Comparison of ENCODE assay signal across 16 cellular contexts in genomic region chr15:65006876-65007275, GRCh38. TPM values are rescaled to one million over a fixed set of nuclear protein-coding genes. Genes with fewer than 3 reads are reported as not detected.
DNase-seq lines count a peak whose midpoint lies in the region; ATAC-seq and TF ChIP-seq lines count a peak whose summit lies in the region.
"Had no signal": no experiment of that assay in that cellular context is flagged by ENCODE, and none has a peak within 500 bp of the region (broad histone marks: within the 10 kb centered on the region; RNA-seq: fewer than 3 reads in every experiment).

No MANE protein-coding gene starts in this region.

- H3K27ac ChIP-seq in RWPE2 (ENCODE audit: poor library complexity, severe bottlenecking) (no peak overlapping the region), foreskin keratinocyte (no peak overlapping the region), mesendoderm (ENCODE audit: low read depth, low read length) (no peak overlapping the region)
- H3K27ac ChIP-seq: 22Rv1, BLaER1 had no signal

- peaks cover 46% of the 10 kb centered on the region for H3K36me3 ChIP-seq in RWPE2 (ENCODE audit: low read depth)
- H3K36me3 ChIP-seq in mesendoderm (ENCODE audit: control insufficient read depth, insufficient read depth, low read length) = no peaks in the 10 kb centered on the region

- H3K79me2 ChIP-seq in mesendoderm (ENCODE audit: control insufficient read depth, insufficient read depth, low read length) = no peaks in the 10 kb centered on the region

- H3K27ac Mint-ChIP-seq in mesothelial cell of epicardium = no peak overlapping the region
- H3K27ac Mint-ChIP-seq: HFFc6 had no signal

- H3K79me1 ChIP-seq in mesendoderm (ENCODE audit: low read length) = no peaks in the 10 kb centered on the region

- no peak overlapping the region for H3K56ac ChIP-seq in mesendoderm (ENCODE audit: low read length)

- ATAC-seq in RWPE2 (ENCODE audit: low read depth) (0 out of 3 replicates have a peak, but pooled peaks have one; percentile 42), foreskin keratinocyte (peak; percentile 11), GM18502 (IDR thresholded peaks at IDR 0.05; ENCODE audit: poor library complexity, unreplicated experiment) (no peak)
- ATAC-seq: HepG2 had no signal

- no peaks in the 10 kb centered on the region for H3K27me3 Mint-ChIP-seq in mesothelial cell of epicardium (ENCODE audit: low read depth)

- H3K23ac ChIP-seq in mesendoderm (ENCODE audit: low read length) = no peak overlapping the region

- no peaks in the 10 kb centered on the region for H3K9me3 ChIP-seq in RWPE2 (ENCODE audit: severe bottlenecking)
- H3K9me3 ChIP-seq: BLaER1, HAP-1 had no signal

- H3K9me3 Mint-ChIP-seq in mesothelial cell of epicardium = no peaks in the 10 kb centered on the region
- H3K9me3 Mint-ChIP-seq: HFFc6 had no signal

- H3K4me1 Mint-ChIP-seq in mesothelial cell of epicardium = no peaks in the 10 kb centered on the region

- no peak overlapping the region for H3K9ac ChIP-seq in mesendoderm (ENCODE audit: low read length)
- H3K9ac ChIP-seq: BLaER1 had no signal

- no peak overlapping the region for H2AK5ac ChIP-seq in mesendoderm (ENCODE audit: low read length)

- no peak overlapping the region for H4K5ac ChIP-seq in mesendoderm (ENCODE audit: low read length)

- peaks cover 30% of the 10 kb centered on the region for H3K36me3 Mint-ChIP-seq in mesothelial cell of epicardium

- H4K8ac ChIP-seq in mesendoderm (ENCODE audit: low read depth, low read length) = no peak overlapping the region

- no peak overlapping the region for H2BK120ac ChIP-seq in mesendoderm (ENCODE audit: low read depth, low read length)

- no peaks in the 10 kb centered on the region for H3K27me3 ChIP-seq in RWPE2 (ENCODE audit: insufficient read depth, poor library complexity, severe bottlenecking)
- no peaks in the 10 kb centered on the region for H3K27me3 ChIP-seq in foreskin keratinocyte
- H3K27me3 ChIP-seq in mesendoderm (ENCODE audit: insufficient read depth, low read length, poor library complexity) = no peaks in the 10 kb centered on the region
- H3K27me3 ChIP-seq: BLaER1 had no signal

- no peak overlapping the region for H2BK5ac ChIP-seq in mesendoderm (ENCODE audit: low read length)

- H3K18ac ChIP-seq in mesendoderm (ENCODE audit: low read length) = no peak overlapping the region

- no peak for TF ChIP-seq CTCF in RWPE2 (IDR thresholded peaks at IDR 0.05; ENCODE audit: poor library complexity, severe bottlenecking)
- TF ChIP-seq CTCF in foreskin keratinocyte (conservative IDR thresholded peaks at IDR 0.05) = no peak
- TF ChIP-seq CTCF in mesothelial cell of epicardium (IDR thresholded peaks at IDR 0.05; ENCODE audit: unreplicated experiment) = no peak

- DNase-seq in ELF-1 (ENCODE audit: low read depth, low spot score) = peak; percentile 14
- no peak for DNase-seq in RWPE2 (ENCODE audit: low spot score)
- DNase-seq in foreskin keratinocyte = no peak
- peak; percentile 26 for DNase-seq in mesendoderm
- no peak for DNase-seq in mesothelial cell of epicardium (ENCODE audit: low spot score in 2 of 2, unreplicated experiment in 2 of 2)
- DNase-seq in RPMI8226 = no peak
- DNase-seq in germinal center (ENCODE audit: low spot score) = no peak
- DNase-seq: AML-193, DMS53, GOT3, HFFc6 had no signal

- no peak overlapping the region for H2BK15ac ChIP-seq in mesendoderm (replicated peaks; ENCODE audit: low read depth)

- no CpG with 5 or more reads among the region's 3 CpGs for WGBS in mesendoderm (ENCODE audit: extremely low coverage, insufficient coverage, low lambda C conversion rate)

- no peak overlapping the region for H3K4ac ChIP-seq in mesendoderm (ENCODE audit: low read depth, low read length)

- peaks cover 5% of the 10 kb centered on the region for H3K4me1 ChIP-seq in RWPE2 (ENCODE audit: insufficient read depth, poor library complexity, severe bottlenecking)
- H3K4me1 ChIP-seq in foreskin keratinocyte = peaks cover 15% of the 10 kb centered on the region
- H3K4me1 ChIP-seq in mesendoderm (ENCODE audit: control insufficient read depth, low read depth, low read length) = no peaks in the 10 kb centered on the region
- H3K4me1 ChIP-seq: BLaER1, HAP-1 had no signal

- H3K4me2 ChIP-seq in mesendoderm (ENCODE audit: low read length) = no peak overlapping the region
- H3K4me2 ChIP-seq: BLaER1 had no signal

- H3K4me3 ChIP-seq in RWPE2 (ENCODE audit: severe bottlenecking) = no peak overlapping the region
- no peak overlapping the region for H3K4me3 ChIP-seq in mesendoderm (ENCODE audit: low read length)
- H3K4me3 ChIP-seq: BLaER1, HAP-1 had no signal

- no peak overlapping the region for H3K4me3 Mint-ChIP-seq in mesothelial cell of epicardium
- H3K4me3 Mint-ChIP-seq: HFFc6 had no signal

RNA-seq across cellular contexts. Expression of gene SPG21, which starts 17.2 kb away (rescaled TPM):
- 71.2 and 71.5 TPM in 2 replicates for total RNA-seq in foreskin keratinocyte
- polyA plus RNA-seq in foreskin keratinocyte = 68.1 and 74.6 TPM in 2 replicates
- 43.1 TPM for polyA plus RNA-seq in mesendoderm (2013, experiment 1 of 2)
- polyA plus RNA-seq in mesendoderm (2013, experiment 2 of 2) = 43.8 TPM
- total RNA-seq in mesothelial cell of epicardium = 89.4 to 101 TPM (median 94.8 TPM) in 3 replicates

RNA-seq across cellular contexts. Expression of gene MTFMT, which starts 22.6 kb away (rescaled TPM):
- total RNA-seq in foreskin keratinocyte (19.7 and 21.9 TPM in 2 replicates), mesothelial cell of epicardium (15.8 to 20.0 TPM (median 17.8 TPM) in 3 replicates)
- 13.3 and 17.5 TPM in 2 replicates for polyA plus RNA-seq in foreskin keratinocyte
- 14.2 TPM for polyA plus RNA-seq in mesendoderm (2013, experiment 1 of 2)
- 14.5 TPM for polyA plus RNA-seq in mesendoderm (2013, experiment 2 of 2)

RNA-seq across cellular contexts. Expression of gene SLC51B, which starts 38.3 kb away (rescaled TPM):
- total RNA-seq in foreskin keratinocyte (not detected in 2 replicates), mesothelial cell of epicardium (not detected in 3 replicates)
- polyA plus RNA-seq in foreskin keratinocyte = not detected in 2 replicates
- polyA plus RNA-seq in mesendoderm (2013, experiment 1 of 2) = not detected
- polyA plus RNA-seq in mesendoderm (2013, experiment 2 of 2) = not detected
- total RNA-seq: HFFc6 had no signal

Comparison
In these comparisons a context has a peak if more than half of its experiments do, and no peak if none do; other contexts are left out.
1. DNase-seq: peak in ELF-1 (single experiment) and mesendoderm (single experiment); none in RWPE2 (single experiment), foreskin keratinocyte (0 of 2), mesothelial cell of epicardium (0 of 2), RPMI8226 (single experiment) and germinal center (single experiment).